Comparison of ENCODE assay signal across 1 cellular context in the genomic region with DNA sequence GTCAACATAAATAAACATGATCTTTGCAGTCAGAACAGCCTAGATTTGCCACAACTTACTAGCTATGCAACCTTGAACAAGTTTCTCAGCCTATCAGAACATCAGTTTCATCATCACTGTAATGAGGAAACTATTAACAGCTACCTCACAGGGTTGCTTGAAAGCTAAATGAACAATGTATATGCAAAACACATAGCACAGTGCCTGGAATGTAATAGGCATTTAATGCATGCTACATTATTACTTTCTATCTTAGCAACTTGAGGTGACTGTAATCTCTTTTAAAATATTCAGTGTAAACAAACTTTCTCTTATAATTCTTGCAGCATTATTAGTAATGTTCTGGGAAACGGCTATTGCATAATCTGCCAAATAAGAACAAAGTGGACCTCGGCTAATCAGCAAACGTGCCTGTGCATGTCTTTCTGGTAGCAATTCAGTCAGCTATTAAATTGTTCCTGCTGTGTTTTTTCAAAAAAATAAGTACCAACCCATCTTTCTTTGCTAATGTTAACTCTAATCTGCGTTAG.
TF ChIP-seq lines count a peak whose summit lies in the region.

No MANE protein-coding gene starts in this region.

TF ChIP-seq in GM12878, 131 proteins besides CTCF, POLR2A, EP300 and RAD21 (continued from another document):
- TF ChIP-seq, protein P1, sequence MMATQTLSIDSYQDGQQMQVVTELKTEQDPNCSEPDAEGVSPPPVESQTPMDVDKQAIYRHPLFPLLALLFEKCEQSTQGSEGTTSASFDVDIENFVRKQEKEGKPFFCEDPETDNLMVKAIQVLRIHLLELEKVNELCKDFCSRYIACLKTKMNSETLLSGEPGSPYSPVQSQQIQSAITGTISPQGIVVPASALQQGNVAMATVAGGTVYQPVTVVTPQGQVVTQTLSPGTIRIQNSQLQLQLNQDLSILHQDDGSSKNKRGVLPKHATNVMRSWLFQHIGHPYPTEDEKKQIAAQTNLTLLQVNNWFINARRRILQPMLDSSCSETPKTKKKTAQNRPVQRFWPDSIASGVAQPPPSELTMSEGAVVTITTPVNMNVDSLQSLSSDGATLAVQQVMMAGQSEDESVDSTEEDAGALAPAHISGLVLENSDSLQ (IDR thresholded peaks at IDR 0.05) = no peak
